In the genomic region with DNA sequence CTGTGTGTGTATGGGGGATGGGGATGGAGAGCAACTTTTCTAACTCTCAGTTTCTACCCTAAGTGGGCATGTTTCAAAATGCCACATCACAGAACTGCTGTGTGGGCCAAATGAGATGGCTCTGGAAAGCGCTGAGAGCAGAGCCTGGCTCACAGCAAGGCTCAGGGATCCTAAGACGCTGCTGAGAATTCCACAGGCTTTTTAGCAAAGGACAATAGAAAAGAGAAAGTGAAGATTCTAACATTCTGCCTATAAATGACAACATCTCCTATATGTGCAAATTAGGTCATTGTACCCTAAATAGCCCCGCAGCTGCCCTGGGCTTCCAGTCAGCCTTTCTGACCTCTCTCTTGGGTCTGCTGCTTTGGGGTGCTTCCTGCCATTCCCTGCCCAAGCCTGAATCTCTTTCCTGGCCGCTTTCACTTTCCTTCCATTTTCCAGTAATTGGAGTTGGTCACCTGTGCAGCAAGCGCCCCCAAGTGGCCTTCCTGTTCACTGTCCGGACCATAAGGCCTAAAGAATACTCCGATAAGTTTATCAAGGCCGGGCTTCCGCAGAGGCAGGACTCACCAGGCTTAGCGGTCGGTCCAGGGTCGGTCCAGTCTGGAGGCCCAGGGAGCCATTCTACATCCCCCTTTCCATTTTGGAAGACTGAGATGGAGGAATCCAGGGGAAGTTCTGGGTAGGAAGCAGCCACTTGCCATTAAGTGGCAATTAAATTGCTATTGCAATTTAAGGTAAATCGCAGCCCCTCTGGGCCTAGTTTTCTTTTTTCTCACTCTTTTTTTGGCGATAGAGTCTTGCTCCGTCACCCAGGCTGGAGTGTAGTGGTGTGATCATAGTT, we compare ENCODE assay signal across 8 cellular contexts. TPM values are rescaled to one million over a fixed set of nuclear protein-coding genes. Genes with fewer than 3 reads are reported as not detected.
DNase-seq lines count a peak whose midpoint lies in the region; ATAC-seq and TF ChIP-seq lines count a peak whose summit lies in the region.

No MANE protein-coding gene starts in this region.

- peak; percentile 92 for TF ChIP-seq CTCF in AG09309 (IDR thresholded peaks at IDR 0.05; ENCODE audit: control insufficient read depth, insufficient read depth, low read depth, low read length, missing control alignments)

- no peak for ATAC-seq in HG02840 (IDR thresholded peaks at IDR 0.05; ENCODE audit: low FRiP score, unreplicated experiment)

- H3K4me3 ChIP-seq in AG09309 (ENCODE audit: control insufficient read depth, low read depth, low read length), result peak overlapping the region; percentile 10

- DNase-seq in AG09309 (ENCODE audit: low read depth) (peak; percentile 64), H4 (ENCODE audit: low spot score) (peak; percentile 90), NCI-H226 (peak; percentile 75), cerebellar cortex (ENCODE audit: low spot score) (peak; percentile 95), kidney glomerular epithelial cell (lab: John Stamatoyannopoulos, UW) (peak; percentile 68)
- peak; percentile 76 for DNase-seq in activated CD4-positive, CD25-positive, alpha-beta regulatory T cell treated with anti-CD3 and anti-CD28 coated beads, Interleukin-2, amount 50 U/mL, for 72 hours
- DNase-seq in stimulated activated CD4-positive, alpha-beta T cell treated with anti-CD3 and anti-CD28 coated beads, Interleukin-15, amount 100 ng/mL, for 24 hours, result peak; percentile 85

RNA-seq across cellular contexts. Expression of a gene that starts 6.7 kb away (rescaled TPM):
- total RNA-seq in H4 (2014; rRNA removed; shearing (Covaris generic)), result 16.0 and 30.1 TPM in 2 replicates

RNA-seq across cellular contexts. Expression of a gene that starts 30.4 kb away (rescaled TPM):
- total RNA-seq in H4 (2014; rRNA removed; shearing (Covaris generic)), result 8.4 and 8.5 TPM in 2 replicates

RNA-seq across cellular contexts. Expression of a gene that starts 36.4 kb away (rescaled TPM):
- total RNA-seq in H4 (2014; rRNA removed; shearing (Covaris generic)), result 10.5 and 17.6 TPM in 2 replicates

RNA-seq across cellular contexts. Expression of a gene that starts 54.3 kb away (rescaled TPM):
- total RNA-seq in H4 (2014; rRNA removed; shearing (Covaris generic)), result not detected in 2 replicates
